28 cellular contexts compared by ENCODE assay signal in genomic region chr7:18330563-18330962, GRCh38.
"Had no signal": no experiment of that assay in that cellular context is flagged by ENCODE, and none has a peak within 500 bp of the region (broad histone marks: within the 10 kb centered on the region; RNA-seq: fewer than 3 reads in every experiment).

No MANE protein-coding gene starts in this region.

- H3K36me3 Mint-ChIP-seq: activated naive CD8-positive, alpha-beta T cell treated with anti-CD3 and anti-CD28 coated beads for 36 hours; immature natural killer cell; stimulated activated effector memory CD8-positive, alpha-beta T cell treated with anti-CD3 and anti-CD28 coated beads, Interleukin-12 subunit alpha, Interleukin-12 subunit beta, amount 100 ng/mL, for 72 hours; type B pancreatic cell; WTC11 had no signal

- H3K27ac Mint-ChIP-seq: activated CD4-positive, alpha-beta T cell treated with anti-CD3 and anti-CD28 coated beads for 36 hours; activated naive CD8-positive, alpha-beta T cell treated with anti-CD3 and anti-CD28 coated beads for 36 hours; activated T-helper 2 cell treated with anti-CD3 and anti-CD28 coated beads, Interferon-gamma antibody, Interleukin-2, Interleukin-4, amounts not matched to agents 10 μg/mL and 5 μg/mL and 100 μg/mL, durations not matched to agents 14 hours and 24 hours and 36 hours; nephron progenitor cell; stimulated activated effector memory CD8-positive, alpha-beta T cell treated with anti-CD3 and anti-CD28 coated beads, Interleukin-12 subunit alpha, Interleukin-12 subunit beta, amount 100 ng/mL, for 72 hours; T-helper 1 cell treated with Interleukin-12 subunit alpha and Interleukin-12 subunit beta and Interleukin-4 antibody, amounts not matched to agents 30 μg/mL and 1 μg/mL, for 36 hours; type B pancreatic cell; WTC11 had no signal

- H3K27me3 Mint-ChIP-seq: type B pancreatic cell had no signal

- H3K4me1 Mint-ChIP-seq: activated CD4-positive, alpha-beta T cell treated with anti-CD3 and anti-CD28 coated beads for 36 hours; activated naive CD8-positive, alpha-beta T cell treated with anti-CD3 and anti-CD28 coated beads for 36 hours; nephron progenitor cell; stimulated activated effector memory CD8-positive, alpha-beta T cell treated with anti-CD3 and anti-CD28 coated beads, Interleukin-12 subunit alpha, Interleukin-12 subunit beta, amount 100 ng/mL, for 72 hours had no signal

- H3K9me3 Mint-ChIP-seq: activated naive CD8-positive, alpha-beta T cell treated with anti-CD3 and anti-CD28 coated beads for 36 hours; activated T-cell treated with anti-CD3 and anti-CD28 coated beads, Interleukin-2, amount 50 U/mL, for 4 hours; activated T-helper 2 cell treated with anti-CD3 and anti-CD28 coated beads, Interferon-gamma antibody, Interleukin-2, Interleukin-4, amounts not matched to agents 10 μg/mL and 5 μg/mL and 100 μg/mL, durations not matched to agents 14 hours and 24 hours and 36 hours; nephron progenitor cell; T-helper 1 cell treated with Interleukin-12 subunit alpha and Interleukin-12 subunit beta and Interleukin-4 antibody, amounts not matched to agents 30 μg/mL and 1 μg/mL, for 36 hours; type B pancreatic cell; WTC11 had no signal

- ATAC-seq: activated CD4-positive, alpha-beta T cell treated with anti-CD3 and anti-CD28 coated beads for 36 hours; activated T-cell treated with anti-CD3 and anti-CD28 coated beads, Interleukin-2, amount 50 U/mL, for 4 hours; esophagus mucosa; left lung; sciatic nerve; stimulated activated effector memory CD8-positive, alpha-beta T cell treated with anti-CD3 and anti-CD28 coated beads, Interleukin-12 subunit alpha, Interleukin-12 subunit beta, amount 100 ng/mL, for 72 hours; WTC11 had no signal

- DNase-seq: activated CD4-positive, alpha-beta T cell treated with anti-CD3 and anti-CD28 coated beads for 36 hours; activated CD4-positive, alpha-beta T cell treated with anti-CD3 and anti-CD28 coated beads, Interleukin-2, amount 50 U/mL, for 4 hours; activated CD8-positive, alpha-beta memory T cell treated with anti-CD3 and anti-CD28 coated beads, Interleukin-2, amount 50 U/mL, for 48 hours; activated naive CD4-positive, alpha-beta T cell treated with Interleukin-2 at 50 U/mL for 16 hours; activated naive CD8-positive, alpha-beta T cell treated with anti-CD3 and anti-CD28 coated beads for 36 hours; activated T-cell treated with anti-CD3 and anti-CD28 coated beads, Interleukin-2, amount 50 U/mL, for 4 hours; central memory CD4-positive, alpha-beta T cell; effector memory CD4-positive, alpha-beta T cell; glutamatergic neuron; immature natural killer cell; left lung; mammary epithelial cell; midbrain; nephron progenitor cell; occipital lobe; posterior cingulate gyrus; small intestine; stimulated activated CD4-positive, alpha-beta T cell treated with anti-CD3 and anti-CD28 coated beads, Interleukin-2, amount 100 ng/mL, for 24 hours; T1000; testis had no signal

- H3K27me3 ChIP-seq: hepatocyte, left lung, testis had no signal

- H3K4me3 ChIP-seq: hepatocyte, left lung, testis had no signal

- H3K9me3 ChIP-seq: testis had no signal

- H3K4me3 Mint-ChIP-seq: activated CD4-positive, alpha-beta T cell treated with anti-CD3 and anti-CD28 coated beads for 36 hours; activated naive CD8-positive, alpha-beta T cell treated with anti-CD3 and anti-CD28 coated beads for 36 hours; activated T-cell treated with anti-CD3 and anti-CD28 coated beads, Interleukin-2, amount 50 U/mL, for 4 hours; immature natural killer cell; nephron progenitor cell; stimulated activated effector memory CD8-positive, alpha-beta T cell treated with anti-CD3 and anti-CD28 coated beads, Interleukin-12 subunit alpha, Interleukin-12 subunit beta, amount 100 ng/mL, for 72 hours; T-helper 1 cell treated with Interleukin-12 subunit alpha and Interleukin-12 subunit beta and Interleukin-4 antibody, amounts not matched to agents 30 μg/mL and 1 μg/mL, for 36 hours; type B pancreatic cell; WTC11 had no signal

- H3K4me1 ChIP-seq: testis had no signal

- H3K36me3 ChIP-seq: left lung had no signal

- H3K27ac ChIP-seq: hepatocyte, left lung, testis had no signal
